Comparison of ENCODE assay signal across 11 cellular contexts in genomic region chr16:1691276-1691675, GRCh38. TPM values are rescaled to one million over a fixed set of nuclear protein-coding genes. Genes with fewer than 3 reads are reported as not detected.
DNase-seq lines count a peak whose midpoint lies in the region; ATAC-seq and TF ChIP-seq lines count a peak whose summit lies in the region.
"Had no signal": no experiment of that assay in that cellular context is flagged by ENCODE, and none has a peak within 500 bp of the region (broad histone marks: within the 10 kb centered on the region; RNA-seq: fewer than 3 reads in every experiment).

No MANE protein-coding gene starts in this region.

- peak; percentile 78 for DNase-seq in Caki2 (ENCODE audit: low read depth)
- no peak for DNase-seq in OCI-LY7 (ENCODE audit: low spot score)
- DNase-seq in chondrocyte (ENCODE audit: low spot score): no peak
- peak; percentile 28 for DNase-seq in mesenchymal stem cell
- DNase-seq in tibial nerve (ENCODE audit: low spot score in 2 of 2): no peak
- DNase-seq in NK-92 treated with Interleukin-12 subunit alpha and Interleukin-12 subunit beta, amount 100 ng/mL, for 24 hours (lab: John Stamatoyannopoulos, UW): no peak
- DNase-seq in HT-29 (ENCODE audit: low spot score): no peak
- DNase-seq: activated T-cell treated with anti-CD3 and anti-CD28 coated beads, Interleukin-2, amount 50 U/mL, for 1 hour; SIG-M5 had no signal

- ATAC-seq in HG02981 (IDR thresholded peaks at IDR 0.05; ENCODE audit: unreplicated experiment): no peak
- ATAC-seq: WTC11 had no signal

- no peak for TF ChIP-seq POLR2A in tibial nerve (IDR thresholded peaks at IDR 0.05)

- H3K23ac ChIP-seq in mesenchymal stem cell (ENCODE audit: low read length in 2 of 2): no peak overlapping the region

- H3K9me3 ChIP-seq in OCI-LY7 (ENCODE audit: low read length) (no peaks in the 10 kb centered on the region), mesenchymal stem cell (ENCODE audit: control insufficient read depth, low read length) (no peaks in the 10 kb centered on the region), tibial nerve (no peaks in the 10 kb centered on the region)

- no peak overlapping the region for H3K14ac ChIP-seq in mesenchymal stem cell (ENCODE audit: low read length in 2 of 2)

- POLR2A ChIA-PET in OCI-LY7 (lab: Charles Lee): no interaction called here

- H3K4me1 ChIP-seq in OCI-LY7 (ENCODE audit: insufficient read depth, low read length, poor library complexity, severe bottlenecking) (no peaks in the 10 kb centered on the region), mesenchymal stem cell (ENCODE audit: control insufficient read depth, insufficient read depth, low read depth, low read length) (peaks cover 30% of the 10 kb centered on the region), tibial nerve (no peaks in the 10 kb centered on the region)

- no peak overlapping the region for H3K9ac ChIP-seq in mesenchymal stem cell (ENCODE audit: low read length)

- no peak overlapping the region for H2BK120ac ChIP-seq in mesenchymal stem cell (ENCODE audit: low read depth, low read length)

- H2AK5ac ChIP-seq in mesenchymal stem cell (ENCODE audit: low read length, severe bottlenecking): no peak overlapping the region

- H3K27ac Mint-ChIP-seq in chondrocyte (ENCODE audit: unreplicated experiment): peak overlapping the region; percentile 79
- H3K27ac Mint-ChIP-seq: WTC11 had no signal

- H3K36me3 ChIP-seq in OCI-LY7 (ENCODE audit: insufficient read depth, low read length) (peaks cover 98% of the 10 kb centered on the region), mesenchymal stem cell (ENCODE audit: control insufficient read depth in 1 of 2, insufficient read depth in 2 of 2, low read depth in 1 of 2, low read length in 2 of 2) (peaks cover 42 to 67% of the 10 kb centered on the region in 2 experiments), tibial nerve (peaks cover 0 to 87% (median 9%) of the 10 kb centered on the region in 3 donors)

- H3K4me2 ChIP-seq in OCI-LY7 (ENCODE audit: low read length): no peak overlapping the region
- no peak overlapping the region for H3K4me2 ChIP-seq in mesenchymal stem cell (ENCODE audit: low read length, poor library complexity, severe bottlenecking)

- peaks cover 46% of the 10 kb centered on the region for H3K4me1 Mint-ChIP-seq in chondrocyte (ENCODE audit: low read depth)
- H3K4me1 Mint-ChIP-seq: WTC11 had no signal

- H2AFZ ChIP-seq in OCI-LY7 (ENCODE audit: low read length) (no peak overlapping the region), mesenchymal stem cell (ENCODE audit: low read depth, low read length) (no peak overlapping the region)

- H3K27me3 ChIP-seq in mesenchymal stem cell (ENCODE audit: control insufficient read depth in 1 of 2, insufficient read depth in 1 of 2, low read length in 2 of 2): no peaks in the 10 kb centered on the region
- no peaks in the 10 kb centered on the region for H3K27me3 ChIP-seq in tibial nerve

- no peaks in the 10 kb centered on the region for H3K9me2 ChIP-seq in OCI-LY7 (ENCODE audit: insufficient read depth, low read length)

- intact Hi-C loops in OCI-LY7 (cut with micrococcal nuclease; ENCODE audit: unreplicated experiment): no loop called here

- H3K4me3 ChIP-seq in OCI-LY7 (ENCODE audit: low read depth, low read length, poor library complexity, severe bottlenecking) (no peak overlapping the region), mesenchymal stem cell (ENCODE audit: insufficient read depth in 1 of 2, low read depth in 1 of 2, low read length in 2 of 2) (no peak overlapping the region), tibial nerve (no peak overlapping the region)

- peaks cover 34% of the 10 kb centered on the region; the same call in 1 of the 2 replicates for H3K79me2 ChIP-seq in OCI-LY7 (ENCODE audit: insufficient read depth, low read depth, low read length)

- TF ChIP-seq CTCF in OCI-LY7 (conservative IDR thresholded peaks at IDR 0.05; ENCODE audit: low read length) (0 out of 2 replicates have a peak, but pooled peaks have one; percentile 28), chondrocyte (IDR thresholded peaks at IDR 0.05) (peak; percentile 58), tibial nerve (IDR thresholded peaks at IDR 0.05) (no peak)

- no peak overlapping the region for H2BK12ac ChIP-seq in mesenchymal stem cell (ENCODE audit: low read length in 2 of 2)

- peaks cover 8% of the 10 kb centered on the region; the same call in 1 of the 2 replicates for H4K20me1 ChIP-seq in OCI-LY7 (ENCODE audit: insufficient read depth, low read length)

- no peak overlapping the region for H2BK15ac ChIP-seq in mesenchymal stem cell (ENCODE audit: low read depth, poor library complexity, severe bottlenecking)

- no peak overlapping the region for H3K18ac ChIP-seq in mesenchymal stem cell (ENCODE audit: low read depth in 1 of 2, low read length in 2 of 2)

- no peak overlapping the region for H3K27ac ChIP-seq in OCI-LY7 (ENCODE audit: low read depth, low read length, poor library complexity, severe bottlenecking)
- H3K27ac ChIP-seq in mesenchymal stem cell (ENCODE audit: low read length, poor library complexity, severe bottlenecking): peak overlapping the region; percentile 94
- H3K27ac ChIP-seq in tibial nerve: no peak overlapping the region

- BruUV-seq in OCI-LY7 (replicated peaks; lab: Mats Ljungman, UMichigan): no TSS peak

- H4K8ac ChIP-seq in mesenchymal stem cell (ENCODE audit: low read length): no peak overlapping the region

- no peak overlapping the region for H3K4ac ChIP-seq in mesenchymal stem cell (ENCODE audit: low read depth in 1 of 2, low read length in 2 of 2)

- no peak for TF ChIP-seq EP300 in tibial nerve (IDR thresholded peaks at IDR 0.05)

- H3K9me3 Mint-ChIP-seq in chondrocyte (ENCODE audit: low read depth): no peaks in the 10 kb centered on the region
- H3K9me3 Mint-ChIP-seq: WTC11 had no signal

- H3K79me1 ChIP-seq in mesenchymal stem cell (replicated peaks; ENCODE audit: low read length, poor library complexity, severe bottlenecking): peaks cover 10% of the 10 kb centered on the region

- H3K4me3 Mint-ChIP-seq in chondrocyte (ENCODE audit: unreplicated experiment): no peak overlapping the region
- H3K4me3 Mint-ChIP-seq: WTC11 had no signal

- H4K91ac ChIP-seq in mesenchymal stem cell (ENCODE audit: low read length): no peak overlapping the region

- CTCF ChIA-PET in OCI-LY7 (lab: Charles Lee; ENCODE audit: unreplicated experiment): no interaction called here

- no peaks in the 10 kb centered on the region for H3K27me3 Mint-ChIP-seq in chondrocyte (ENCODE audit: low read depth)

- peak overlapping the region; percentile 63 for H2BK5ac ChIP-seq in mesenchymal stem cell (ENCODE audit: low read depth, low read length, poor library complexity, severe bottlenecking)

- peaks cover 18% of the 10 kb centered on the region for H3K36me3 Mint-ChIP-seq in chondrocyte (ENCODE audit: low read depth)

- in situ Hi-C loops in Caki2 (cut with HindIII; ENCODE audit: low pct_unique_long_range_greater_than_20kb, low sequenced_read_pairs): no loop called here

RNA-seq across cellular contexts. Expression of gene JPT2, which starts 13.2 kb away (rescaled TPM):
- total RNA-seq in Caki2 (2014; rRNA removed; shearing (Covaris generic); ENCODE audit: low replicate concordance): 257 and 290 TPM in 2 replicates
- total RNA-seq in OCI-LY7 (2014; rRNA removed; shearing (Covaris generic)): 48.3 and 67.4 TPM in 2 replicates
- total RNA-seq in OCI-LY7 (2022) (75.2 and 80.3 TPM in 2 replicates), chondrocyte (59.2 to 65.9 TPM (median 63.0 TPM) in 3 replicates), tibial nerve (10 to 100 TPM; 15.0 to 28.9 (median 16.1) TPM)
- polyA plus RNA-seq in mesenchymal stem cell (2013, experiment 1 of 2): 54.4 TPM
- polyA plus RNA-seq in mesenchymal stem cell (2013, experiment 2 of 2): 54.1 TPM
- total RNA-seq in HT-29 (2014; rRNA removed; shearing (Covaris generic)): 96.1 and 106 TPM in 2 replicates

RNA-seq across cellular contexts. Expression of gene MAPK8IP3, which starts 14.7 kb away (rescaled TPM):
- 13.8 and 24.5 TPM in 2 replicates for total RNA-seq in Caki2 (2014; rRNA removed; shearing (Covaris generic); ENCODE audit: low replicate concordance)
- 95.9 and 114 TPM in 2 replicates for total RNA-seq in OCI-LY7 (2014; rRNA removed; shearing (Covaris generic))
- total RNA-seq in OCI-LY7 (2022) (130 and 133 TPM in 2 replicates), chondrocyte (53.8 to 66.0 TPM (median 56.4 TPM) in 3 replicates), tibial nerve (100 to 1,000 TPM in 2 of 4 donors, 10 to 100 TPM in 2; 92.6 to 188 (median 99.5) TPM)
- 35.8 TPM for polyA plus RNA-seq in mesenchymal stem cell (2013, experiment 1 of 2)
- polyA plus RNA-seq in mesenchymal stem cell (2013, experiment 2 of 2): 29.0 TPM
- total RNA-seq in HT-29 (2014; rRNA removed; shearing (Covaris generic)): 91.6 and 120 TPM in 2 replicates

Comparison
In these comparisons a context has a peak if more than half of its experiments do, and no peak if none do; other contexts are left out.
1. DNase-seq: peak in Caki2 (single experiment) and mesenchymal stem cell (single experiment); none in OCI-LY7 (single experiment), chondrocyte (single experiment), tibial nerve (0 of 2), NK-92 treated with Interleukin-12 subunit alpha and Interleukin-12 subunit beta, amount 100 ng/mL, for 24 hours (single experiment) and HT-29 (single experiment).
2. CTCF ChIP-seq: peak in OCI-LY7 (single experiment) and chondrocyte (single experiment); none in tibial nerve (0 of 5).